Comparison of ENCODE assay signal across 22 cellular contexts in the genomic region with DNA sequence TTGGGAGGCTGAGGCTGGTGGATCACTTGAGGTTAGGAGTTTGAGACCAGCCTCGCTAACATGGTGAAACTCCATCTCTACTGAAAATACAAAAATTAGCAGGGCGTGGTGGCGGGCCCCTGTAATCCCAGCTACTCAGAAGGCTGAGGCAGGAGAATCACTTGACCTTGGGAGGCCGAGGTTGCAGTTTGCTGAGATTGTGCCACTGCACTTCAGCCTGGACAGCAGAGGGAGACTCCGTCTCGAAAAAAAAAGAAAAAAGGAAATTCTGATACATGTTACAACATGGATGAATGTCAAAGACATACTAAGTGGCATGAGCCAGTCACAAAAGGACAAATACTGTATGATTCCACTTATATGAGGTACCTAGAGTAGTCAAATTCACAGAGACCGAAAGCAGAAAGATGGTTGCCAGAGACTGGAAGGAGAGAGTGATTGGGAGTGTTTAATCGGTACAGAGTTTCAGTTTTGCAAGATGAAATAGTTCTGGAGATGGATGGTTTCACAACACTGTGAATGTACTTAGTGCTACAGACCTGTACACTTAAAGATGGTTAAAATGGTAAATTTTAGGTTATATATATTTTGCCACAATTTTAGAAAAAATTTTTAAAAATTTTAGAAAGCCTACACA.
A peak's percentile ranks its signal among the peaks of the same experiment; 100 is the strongest.
DNase-seq lines count a peak whose midpoint lies in the region; ATAC-seq and TF ChIP-seq lines count a peak whose summit lies in the region.
"Had no signal": no experiment of that assay in that cellular context is flagged by ENCODE, and none has a peak within 500 bp of the region (broad histone marks: within the 10 kb centered on the region; RNA-seq: fewer than 3 reads in every experiment).

No MANE protein-coding gene starts in this region.

- no peaks in the 10 kb centered on the region for H3K79me2 ChIP-seq in osteoblast (ENCODE audit: insufficient read depth, low read length)

- H4K20me1 ChIP-seq in IMR-90 (ENCODE audit: insufficient read depth, low read length) = no peaks in the 10 kb centered on the region
- no peaks in the 10 kb centered on the region for H4K20me1 ChIP-seq in osteoblast (ENCODE audit: insufficient read depth, low read length)

- peak overlapping the region; percentile 37; the same call in 1 of the 2 replicates for H2BK20ac ChIP-seq in IMR-90 (ENCODE audit: low read depth, low read length)

- in situ Hi-C loops in IMR-90 (cut with MboI; ENCODE audit: low sequenced_read_pairs) = no loop called here

- H3K4ac ChIP-seq in IMR-90 (ENCODE audit: low read depth, low read length) = no peak overlapping the region

- H2AK9ac ChIP-seq in IMR-90 (replicated peaks; ENCODE audit: low read depth, low read length, poor library complexity) = no peak overlapping the region

- no peak overlapping the region for H3K23ac ChIP-seq in IMR-90 (ENCODE audit: low read depth, low read length)

- H3K27ac ChIP-seq in IMR-90 (ENCODE audit: insufficient read depth, low read length) (no peak overlapping the region), osteoblast (ENCODE audit: low read depth, low read length) (no peak overlapping the region), Peyer's patch (no peak overlapping the region)
- H3K27ac ChIP-seq: body of pancreas, left lung, psoas muscle had no signal

- H4K91ac ChIP-seq in IMR-90 (ENCODE audit: insufficient read depth, low read depth, low read length) = peak overlapping the region; percentile 14; the same call in 1 of the 2 replicates

- dilution Hi-C loops in IMR-90 (cut with HindIII; ENCODE audit: low sequenced_read_pairs, unreplicated experiment) = no loop called here

- 81% methylated on average over 3 of the region's 8 CpGs; no CpG with 5 or more reads in 1 of the 2 experiments for WGBS in IMR-90 (ENCODE audit: extremely low coverage in 2 of 2, insufficient read length in 1 of 2), 2 experiments

- no peaks in the 10 kb centered on the region for H3K9me3 ChIP-seq in IMR-90 (ENCODE audit: control insufficient read depth, insufficient read depth, low read length)
- H3K9me3 ChIP-seq in osteoblast (ENCODE audit: low read depth, low read length) = no peaks in the 10 kb centered on the region
- H3K9me3 ChIP-seq in Peyer's patch = no peaks in the 10 kb centered on the region
- H3K9me3 ChIP-seq: body of pancreas, left lung, psoas muscle had no signal

- no peak overlapping the region for H4K5ac ChIP-seq in IMR-90 (ENCODE audit: low read depth, low read length)

- POLR2A ChIA-PET in IMR-90 (lab: Charles Lee; ENCODE audit: unreplicated experiment) = no interaction called here

- H3K27me3 ChIP-seq in IMR-90 (ENCODE audit: control insufficient read depth, insufficient read depth, low read length) = no peaks in the 10 kb centered on the region
- H3K27me3 ChIP-seq in osteoblast (ENCODE audit: insufficient read depth, low read length) = no peaks in the 10 kb centered on the region
- no peaks in the 10 kb centered on the region for H3K27me3 ChIP-seq in Peyer's patch
- H3K27me3 ChIP-seq: body of pancreas, left lung had no signal

- no peak for TF ChIP-seq POLR2A in IMR-90 (IDR thresholded peaks at IDR 0.05; ENCODE audit: low read depth, low read length)
- no peak for TF ChIP-seq POLR2A in Peyer's patch (IDR thresholded peaks at IDR 0.05)

- peaks cover 6% of the 10 kb centered on the region for H3K36me3 ChIP-seq in IMR-90 (ENCODE audit: control insufficient read depth, insufficient read depth, low read length)
- peaks cover 20% of the 10 kb centered on the region for H3K36me3 ChIP-seq in osteoblast (ENCODE audit: insufficient read depth, low read length)
- no peaks in the 10 kb centered on the region for H3K36me3 ChIP-seq in Peyer's patch
- H3K36me3 ChIP-seq: left lung had no signal

- DNase-seq in AG09309 (ENCODE audit: low read depth) = no peak
- DNase-seq in IMR-90 = no peak
- DNase-seq in choroid plexus epithelial cell (ENCODE audit: low read depth) = no peak
- no peak for DNase-seq in osteoblast (ENCODE audit: insufficient read length, low spot score, missing footprints)
- no peak for DNase-seq in left colon
- no peak for DNase-seq in stimulated activated naive CD8-positive, alpha-beta T cell treated with anti-CD3 and anti-CD28 coated beads, Interleukin-15, Interleukin-2, amounts not matched to agents 100 U/mL and 50 U/mL, for 24 hours
- DNase-seq in Peyer's patch = no peak
- no peak for DNase-seq in islet precursor cell
- DNase-seq: activated CD4-positive, alpha-beta T cell treated with anti-CD3 and anti-CD28 coated beads for 36 hours; activated CD8-positive, alpha-beta memory T cell treated with anti-CD3 and anti-CD28 coated beads, Interleukin-2, amount 50 U/mL, for 4 hours; activated naive CD4-positive, alpha-beta T cell; AML-193; body of pancreas; Calu3; GOT3; left lung; naive B cell; NCI-H1436 treated with DMSO at 0.1 percent for 48 hours; NCI-H345; psoas muscle; stimulated activated naive CD8-positive, alpha-beta T cell treated with anti-CD3 and anti-CD28 coated beads, Interleukin-15, amount 100 ng/mL, for 72 hours had no signal

- no peak overlapping the region for H2BK15ac ChIP-seq in IMR-90 (ENCODE audit: low read depth, low read length)

- H3K79me1 ChIP-seq in IMR-90 (ENCODE audit: low read depth in 1 of 2, low read length in 2 of 2) = no peaks in the 10 kb centered on the region

- CTCF ChIA-PET in IMR-90 (lab: Yijun Ruan, JAX) = no interaction called here

- no peak for TF ChIP-seq RAD21 in IMR-90 (IDR thresholded peaks at IDR 0.05; ENCODE audit: low read length)

- intact Hi-C loops in IMR-90 (cut with micrococcal nuclease) = no loop called here
- intact Hi-C loops in left colon (cut with DNase I, micrococcal nuclease) = no loop called here

- H2BK120ac ChIP-seq in IMR-90 (ENCODE audit: low read depth, low read length) = no peak overlapping the region

- H3K4me3 ChIP-seq in AG09309 (ENCODE audit: control insufficient read depth, low read depth, low read length) (no peak overlapping the region), IMR-90 (ENCODE audit: insufficient read depth, low read depth, low read length) (no peak overlapping the region), choroid plexus epithelial cell (ENCODE audit: low read depth, low read length) (no peak overlapping the region), osteoblast (ENCODE audit: insufficient read depth, low read length) (no peak overlapping the region), Peyer's patch (no peak overlapping the region)
- H3K4me3 ChIP-seq: body of pancreas, left lung, psoas muscle had no signal

- H3K4me2 ChIP-seq in IMR-90 (ENCODE audit: low read depth, low read length) = no peak overlapping the region
- H3K4me2 ChIP-seq in osteoblast (ENCODE audit: insufficient read depth, low read length) = peak overlapping the region; percentile 5

- no peak overlapping the region for H2BK5ac ChIP-seq in IMR-90 (ENCODE audit: low read depth, low read length, poor library complexity, severe bottlenecking)

- H3K9me1 ChIP-seq in IMR-90 (ENCODE audit: insufficient read depth, low read length) = no peaks in the 10 kb centered on the region; the same call in 1 of the 2 replicates

- ATAC-seq in IMR-90 (ENCODE audit: low read depth) (no peak), left colon (no peak)
- no peak for ATAC-seq in stimulated activated naive CD8-positive, alpha-beta T cell treated with anti-CD3 and anti-CD28 coated beads, Interleukin-15, Interleukin-2, amounts not matched to agents 100 U/mL and 50 U/mL, for 24 hours
- ATAC-seq: activated CD4-positive, alpha-beta T cell treated with anti-CD3 and anti-CD28 coated beads for 36 hours; body of pancreas; esophagus mucosa; left lung; psoas muscle; stimulated activated naive CD8-positive, alpha-beta T cell treated with anti-CD3 and anti-CD28 coated beads, Interleukin-15, amount 100 ng/mL, for 72 hours had no signal

- H2AK5ac ChIP-seq in IMR-90 (ENCODE audit: low read depth, low read length) = no peak overlapping the region

- no peak overlapping the region for H3K18ac ChIP-seq in IMR-90 (ENCODE audit: low read depth, low read length)

- H4K8ac ChIP-seq in IMR-90 (ENCODE audit: low read depth in 2 of 2, low read length in 2 of 2) = no peak overlapping the region

- TF ChIP-seq CTCF in AG09309 (IDR thresholded peaks at IDR 0.05; ENCODE audit: control insufficient read depth, insufficient read depth, low read depth, low read length, missing control alignments) = peak; percentile 27
- TF ChIP-seq CTCF in IMR-90 (conservative IDR thresholded peaks at IDR 0.05; ENCODE audit: low read depth, low read length) = no peak
- peak; percentile 28 for TF ChIP-seq CTCF in choroid plexus epithelial cell (conservative IDR thresholded peaks at IDR 0.05; ENCODE audit: low read depth, low read length)
- peak; percentile 9 for TF ChIP-seq CTCF in osteoblast (IDR thresholded peaks at IDR 0.05; ENCODE audit: extremely low read depth, low read depth, low read length)
- TF ChIP-seq CTCF in Peyer's patch (IDR thresholded peaks at IDR 0.05) = no peak

- no peak overlapping the region for H3K9ac ChIP-seq in IMR-90 (ENCODE audit: low read depth, low read length)

- no peak overlapping the region for H3K56ac ChIP-seq in IMR-90 (ENCODE audit: extremely low read depth, insufficient read depth, low read length)

- no peak overlapping the region for H2AFZ ChIP-seq in IMR-90 (replicated peaks; ENCODE audit: low read length, poor library complexity)
- H2AFZ ChIP-seq in osteoblast (ENCODE audit: low read length) = peak overlapping the region; percentile 44

- H3K14ac ChIP-seq in IMR-90 (replicated peaks; ENCODE audit: low read depth, low read length) = no peak overlapping the region

- BruUV-seq in IMR-90 (replicated peaks; lab: Mats Ljungman, UMichigan) = no TSS peak

- H3K4me1 ChIP-seq in IMR-90 (ENCODE audit: control insufficient read depth, insufficient read depth, low read length) = 0 out of 2 replicates have a peak, but pooled peaks cover 3% of the 10 kb centered on the region
- no peaks in the 10 kb centered on the region for H3K4me1 ChIP-seq in osteoblast (ENCODE audit: insufficient read depth, low read length)
- no peaks in the 10 kb centered on the region for H3K4me1 ChIP-seq in Peyer's patch
- H3K4me1 ChIP-seq: body of pancreas, left lung, psoas muscle had no signal

TF ChIP-seq in IMR-90, 13 proteins besides CTCF, POLR2A, EP300 and RAD21 (continues in another document):
- no peak for TF ChIP-seq RCOR1 (IDR thresholded peaks at IDR 0.05; ENCODE audit: insufficient replicate concordance, low read length)
- TF ChIP-seq SMC3 (IDR thresholded peaks at IDR 0.05; ENCODE audit: low read depth, low read length) = no peak
- TF ChIP-seq, protein P1, sequence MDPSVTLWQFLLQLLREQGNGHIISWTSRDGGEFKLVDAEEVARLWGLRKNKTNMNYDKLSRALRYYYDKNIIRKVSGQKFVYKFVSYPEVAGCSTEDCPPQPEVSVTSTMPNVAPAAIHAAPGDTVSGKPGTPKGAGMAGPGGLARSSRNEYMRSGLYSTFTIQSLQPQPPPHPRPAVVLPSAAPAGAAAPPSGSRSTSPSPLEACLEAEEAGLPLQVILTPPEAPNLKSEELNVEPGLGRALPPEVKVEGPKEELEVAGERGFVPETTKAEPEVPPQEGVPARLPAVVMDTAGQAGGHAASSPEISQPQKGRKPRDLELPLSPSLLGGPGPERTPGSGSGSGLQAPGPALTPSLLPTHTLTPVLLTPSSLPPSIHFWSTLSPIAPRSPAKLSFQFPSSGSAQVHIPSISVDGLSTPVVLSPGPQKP (IDR thresholded peaks at IDR 0.05; ENCODE audit: borderline replicate concordance, low read depth, low read length) = no peak
- TF ChIP-seq BHLHE40 (IDR thresholded peaks at IDR 0.05; ENCODE audit: low read depth, low read length) = no peak
- no peak for TF ChIP-seq CEBPB (IDR thresholded peaks at IDR 0.05; ENCODE audit: low read depth, low read length)

Comparison
In these comparisons a context has a peak if more than half of its experiments do, and no peak if none do; other contexts are left out.
1. CTCF ChIP-seq: peak in AG09309 (single experiment), choroid plexus epithelial cell (single experiment) and osteoblast (single experiment); none in IMR-90 (single experiment) and Peyer's patch (0 of 6).